Comparison of ENCODE assay signal across 8 cellular contexts in the genomic region with DNA sequence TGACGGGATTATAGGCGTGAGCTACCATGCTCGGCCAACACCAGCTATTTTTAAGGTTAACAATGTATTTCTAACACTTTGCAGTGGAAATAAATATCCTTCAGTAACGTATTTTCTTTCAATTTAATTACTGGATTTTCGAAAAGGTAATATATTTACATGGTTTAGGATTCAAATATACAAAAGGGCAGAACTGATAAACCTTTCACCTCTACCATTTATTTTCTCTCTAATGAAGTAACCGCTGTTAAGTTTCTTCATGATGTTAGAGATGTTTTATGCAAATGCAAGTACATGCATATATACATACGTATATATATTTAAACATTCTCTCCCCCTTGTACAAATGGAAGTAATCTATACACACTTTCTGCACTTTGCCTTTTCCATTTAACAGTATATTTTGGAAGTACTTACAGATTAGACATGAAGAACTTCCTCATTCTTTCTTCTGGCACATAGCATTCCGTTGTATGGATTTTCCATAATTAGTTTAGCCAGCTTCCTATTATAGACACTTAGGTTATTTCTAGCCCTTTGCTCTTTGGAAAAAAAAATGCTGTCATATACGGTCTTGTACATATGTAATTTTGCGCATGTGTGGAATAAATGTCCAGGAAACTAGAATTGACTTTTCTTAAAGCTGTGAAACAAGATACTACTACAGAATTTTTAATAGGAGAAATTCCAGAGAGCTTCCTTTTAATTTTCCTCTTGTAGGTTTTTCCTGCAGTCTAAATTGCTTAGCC. TPM values are rescaled to one million over a fixed set of nuclear protein-coding genes. Genes with fewer than 3 reads are reported as not detected.
DNase-seq lines count a peak whose midpoint lies in the region; ATAC-seq and TF ChIP-seq lines count a peak whose summit lies in the region.

No MANE protein-coding gene starts in this region.

- H3K27ac Mint-ChIP-seq in T-helper 2 cell treated with Interferon-gamma antibody and Interleukin-4, amounts not matched to agents 5 μg/mL and 100 μg/mL, for 36 hours, result peak overlapping the region; percentile 91
- peak overlapping the region; percentile 89 for H3K27ac Mint-ChIP-seq in chondrocyte (ENCODE audit: unreplicated experiment)
- peak overlapping the region; percentile 96 to 99 for H3K27ac Mint-ChIP-seq in natural killer cell treated with Interleukin-12 subunit alpha and Interleukin-12 subunit beta and Interleukin-15 and Interleukin-18, amount 100 ng/mL, for 72 hours

- ATAC-seq in natural killer cell treated with Interleukin-12 subunit alpha and Interleukin-12 subunit beta and Interleukin-15 and Interleukin-18, amount 100 ng/mL, for 72 hours, result no peak
- ATAC-seq in mucosa of descending colon, result no peak

- DNase-seq in T-helper 2 cell treated with Interferon-gamma antibody and Interleukin-4, amounts not matched to agents 5 μg/mL and 100 μg/mL, for 36 hours (ENCODE audit: low spot score), result no peak
- no peak for DNase-seq in T-helper 2 cell
- peak; percentile 76 for DNase-seq in NCI-H69 (lab: John Stamatoyannopoulos, UW)
- no peak for DNase-seq in chondrocyte (ENCODE audit: low spot score)
- DNase-seq in natural killer cell treated with Interleukin-12 subunit alpha and Interleukin-12 subunit beta and Interleukin-15 and Interleukin-18, amount 100 ng/mL, for 72 hours (ENCODE audit: low spot score), result no peak
- DNase-seq in NK-92 (lab: John Stamatoyannopoulos, UW; ENCODE audit: unreplicated experiment), result no peak
- no peak for DNase-seq in mucosa of descending colon
- DNase-seq in T-helper 9 cell, result no peak

- peaks cover 21% of the 10 kb centered on the region for H3K27me3 Mint-ChIP-seq in T-helper 2 cell treated with Interferon-gamma antibody and Interleukin-4, amounts not matched to agents 5 μg/mL and 100 μg/mL, for 36 hours (ENCODE audit: low read depth)
- no peaks in the 10 kb centered on the region for H3K27me3 Mint-ChIP-seq in chondrocyte (ENCODE audit: low read depth)
- H3K27me3 Mint-ChIP-seq in natural killer cell treated with Interleukin-12 subunit alpha and Interleukin-12 subunit beta and Interleukin-15 and Interleukin-18, amount 100 ng/mL, for 72 hours, result peaks cover 0 to 2% of the 10 kb centered on the region in 2 donors

- H3K4me3 Mint-ChIP-seq in T-helper 2 cell treated with Interferon-gamma antibody and Interleukin-4, amounts not matched to agents 5 μg/mL and 100 μg/mL, for 36 hours, result peak overlapping the region; percentile 93
- peak overlapping the region; percentile 99 for H3K4me3 Mint-ChIP-seq in chondrocyte (ENCODE audit: unreplicated experiment)
- H3K4me3 Mint-ChIP-seq in natural killer cell treated with Interleukin-12 subunit alpha and Interleukin-12 subunit beta and Interleukin-15 and Interleukin-18, amount 100 ng/mL, for 72 hours, result peak overlapping the region; percentile 94

- no peaks in the 10 kb centered on the region for H3K36me3 ChIP-seq in mucosa of descending colon (ENCODE audit: low read depth)

- peaks cover 46% of the 10 kb centered on the region for H3K4me1 Mint-ChIP-seq in T-helper 2 cell treated with Interferon-gamma antibody and Interleukin-4, amounts not matched to agents 5 μg/mL and 100 μg/mL, for 36 hours (ENCODE audit: low read depth)
- peaks cover 17% of the 10 kb centered on the region for H3K4me1 Mint-ChIP-seq in chondrocyte (ENCODE audit: low read depth)
- peaks cover 43 to 46% of the 10 kb centered on the region in 2 donors for H3K4me1 Mint-ChIP-seq in natural killer cell treated with Interleukin-12 subunit alpha and Interleukin-12 subunit beta and Interleukin-15 and Interleukin-18, amount 100 ng/mL, for 72 hours (ENCODE audit: low read depth in 2 of 2)

- TF ChIP-seq CTCF in chondrocyte (IDR thresholded peaks at IDR 0.05) (no peak), mucosa of descending colon (IDR thresholded peaks at IDR 0.05) (no peak)

- H3K4me3 ChIP-seq in mucosa of descending colon, result no peak overlapping the region

- H3K4me1 ChIP-seq in mucosa of descending colon (ENCODE audit: low read depth), result peaks cover 18% of the 10 kb centered on the region

- H3K36me3 Mint-ChIP-seq in T-helper 2 cell treated with Interferon-gamma antibody and Interleukin-4, amounts not matched to agents 5 μg/mL and 100 μg/mL, for 36 hours (ENCODE audit: low read depth), result peaks cover 1% of the 10 kb centered on the region
- H3K36me3 Mint-ChIP-seq in chondrocyte (ENCODE audit: low read depth), result no peaks in the 10 kb centered on the region
- H3K36me3 Mint-ChIP-seq in natural killer cell treated with Interleukin-12 subunit alpha and Interleukin-12 subunit beta and Interleukin-15 and Interleukin-18, amount 100 ng/mL, for 72 hours, result no peaks in the 10 kb centered on the region

- intact Hi-C loops in mucosa of descending colon (cut with DNase I, micrococcal nuclease), result no loop called here

- H3K9me3 Mint-ChIP-seq in T-helper 2 cell treated with Interferon-gamma antibody and Interleukin-4, amounts not matched to agents 5 μg/mL and 100 μg/mL, for 36 hours, result no peaks in the 10 kb centered on the region
- H3K9me3 Mint-ChIP-seq in chondrocyte (ENCODE audit: low read depth), result no peaks in the 10 kb centered on the region
- no peaks in the 10 kb centered on the region for H3K9me3 Mint-ChIP-seq in natural killer cell treated with Interleukin-12 subunit alpha and Interleukin-12 subunit beta and Interleukin-15 and Interleukin-18, amount 100 ng/mL, for 72 hours

- no peaks in the 10 kb centered on the region for H3K9me3 ChIP-seq in mucosa of descending colon

RNA-seq across cellular contexts. Expression of gene HJV, which starts 14.9 kb away (rescaled TPM):
- total RNA-seq in chondrocyte (not detected in 3 replicates), mucosa of descending colon (not detected)
- total RNA-seq in natural killer cell treated with Interleukin-12 subunit alpha and Interleukin-12 subunit beta and Interleukin-15 and Interleukin-18, amount 100 ng/mL, for 72 hours, result not detected

RNA-seq across cellular contexts. Expression of gene TXNIP, which starts 40.0 kb away (rescaled TPM):
- total RNA-seq in chondrocyte (3.8 to 55.5 TPM (median 4.0 TPM) in 3 replicates), mucosa of descending colon (1,000 to 10,000 TPM in 1 of 3 donors, 100 to 1,000 TPM in 2; 683 to 1,682 (median 830) TPM)
- total RNA-seq in natural killer cell treated with Interleukin-12 subunit alpha and Interleukin-12 subunit beta and Interleukin-15 and Interleukin-18, amount 100 ng/mL, for 72 hours, result 100 to 1,000 TPM in 1 of 2 donors, 10 to 100 TPM in 1; 87.8 to 347 TPM
